ENCODE assay signal across 8 cellular contexts in the genomic region with DNA sequence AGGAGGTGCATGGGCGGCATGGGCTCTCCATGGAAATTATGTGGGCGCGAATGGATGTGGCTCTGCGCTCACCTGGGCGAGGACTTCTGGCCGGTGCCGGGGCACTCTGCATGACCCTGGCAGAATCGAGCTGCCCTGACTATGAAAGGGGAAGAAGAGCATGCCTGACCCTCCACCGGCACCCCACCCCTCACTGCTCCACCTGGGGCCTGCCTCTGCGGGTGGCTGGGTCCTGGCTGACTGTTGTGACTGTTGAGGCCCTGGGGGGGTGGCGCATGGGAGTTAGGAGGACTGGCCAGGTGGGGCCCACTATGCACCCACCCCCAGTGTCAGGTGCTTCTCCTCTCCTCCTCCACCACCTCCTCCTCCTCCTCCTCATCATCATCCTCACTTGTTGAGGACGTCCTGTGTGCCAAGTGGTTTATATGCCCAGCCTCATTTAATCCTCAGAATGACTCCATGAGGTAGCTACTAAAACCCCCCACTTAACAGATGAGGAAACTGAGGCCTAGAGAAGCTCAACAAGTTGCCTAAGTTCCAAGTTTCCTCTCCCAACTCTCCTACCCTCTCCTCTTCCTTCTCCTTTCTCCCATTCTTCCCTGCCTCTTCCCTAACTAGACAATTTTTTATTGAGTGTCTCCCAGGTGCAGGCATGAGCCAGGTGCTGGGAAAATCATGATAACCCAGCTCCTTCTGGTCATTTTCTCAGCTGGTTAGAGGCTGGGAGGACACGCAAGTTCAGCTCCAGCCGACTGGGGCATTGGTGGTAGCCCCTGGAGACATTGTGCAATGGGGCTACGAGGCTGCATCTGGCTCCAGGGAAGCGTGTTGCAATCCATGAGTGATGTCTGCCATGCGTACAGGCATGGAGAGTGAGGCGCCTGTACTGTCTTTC. TPM values are rescaled to one million over a fixed set of nuclear protein-coding genes. Genes with fewer than 3 reads are reported as not detected.
DNase-seq lines count a peak whose midpoint lies in the region; ATAC-seq and TF ChIP-seq lines count a peak whose summit lies in the region.

No MANE protein-coding gene starts in this region.

- H3K36me3 ChIP-seq in KMS-11 (ENCODE audit: insufficient read depth) (no peaks in the 10 kb centered on the region), ascending aorta (no peaks in the 10 kb centered on the region)

- no peak overlapping the region for H3K27ac ChIP-seq in KMS-11
- H3K27ac ChIP-seq in ascending aorta = peak overlapping the region; percentile 85 to 93

- intact Hi-C loops in ascending aorta (cut with DNase I) (loop anchor here (2.0 to 10.0 kb wide), 3 partner anchors 121 to 291 kb away; no protein-coding TSS in a partner anchor), lower leg skin (cut with DNase I; ENCODE audit: low total_unique reads) (no loop called here)

- peaks cover 16% of the 10 kb centered on the region for H3K27me3 Mint-ChIP-seq in activated T-cell treated with anti-CD3 and anti-CD28 coated beads, Interleukin-2, amount 50 U/mL, for 72 hours (ENCODE audit: low read depth)

- 71 to 76% methylated on average over 17 to 18 of the region's 18 CpGs for WGBS in lower leg skin, 2 donors

- H3K79me2 ChIP-seq in KMS-11 (ENCODE audit: insufficient read depth, low read depth) = no peaks in the 10 kb centered on the region

- H3K4me3 Mint-ChIP-seq in activated T-cell treated with anti-CD3 and anti-CD28 coated beads, Interleukin-2, amount 50 U/mL, for 72 hours = peak overlapping the region in 1 of 2 donors; percentile 77

- no peak for TF ChIP-seq CTCF in AG09309 (IDR thresholded peaks at IDR 0.05; ENCODE audit: control insufficient read depth, insufficient read depth, low read depth, low read length, missing control alignments)
- no peak for TF ChIP-seq CTCF in KMS-11 (conservative IDR thresholded peaks at IDR 0.05; ENCODE audit: low read depth, low read length)
- no peak for TF ChIP-seq CTCF in ascending aorta (IDR thresholded peaks at IDR 0.05)
- no peak for TF ChIP-seq CTCF in lower leg skin (IDR thresholded peaks at IDR 0.05)

- no peak overlapping the region for H3K4me3 ChIP-seq in AG09309 (ENCODE audit: control insufficient read depth, low read depth, low read length)
- no peak overlapping the region for H3K4me3 ChIP-seq in KMS-11 (IDR thresholded peaks at IDR 0.05; ENCODE audit: insufficient read depth, low read depth, low read length)
- H3K4me3 ChIP-seq in ascending aorta = peak overlapping the region in 1 of 2 donors; percentile 39
- H3K4me3 ChIP-seq in lower leg skin (ENCODE audit: low read depth, poor library complexity, severe bottlenecking) = no peak overlapping the region

- no peak overlapping the region for H2AFZ ChIP-seq in KMS-11 (ENCODE audit: low read depth)

- H3K27ac Mint-ChIP-seq in activated T-cell treated with anti-CD3 and anti-CD28 coated beads, Interleukin-2, amount 50 U/mL, for 72 hours = no peak overlapping the region

- ATAC-seq in activated T-cell treated with anti-CD3 and anti-CD28 coated beads, Interleukin-2, amount 50 U/mL, for 72 hours (replicated peaks in 1 of 2) = no peak
- no peak for ATAC-seq in GM21528 (IDR thresholded peaks at IDR 0.05; ENCODE audit: low FRiP score, unreplicated experiment)

- H4K20me1 ChIP-seq in KMS-11 (ENCODE audit: insufficient read depth) = no peaks in the 10 kb centered on the region

- H3K36me3 Mint-ChIP-seq in activated T-cell treated with anti-CD3 and anti-CD28 coated beads, Interleukin-2, amount 50 U/mL, for 72 hours (ENCODE audit: insufficient read depth in 2 of 2) = no peaks in the 10 kb centered on the region

- H3K4me1 ChIP-seq in KMS-11 (ENCODE audit: low read depth, poor library complexity, severe bottlenecking) (peaks cover 25% of the 10 kb centered on the region), ascending aorta (peaks cover 18 to 31% of the 10 kb centered on the region in 2 donors)

- H3K4me1 Mint-ChIP-seq in activated T-cell treated with anti-CD3 and anti-CD28 coated beads, Interleukin-2, amount 50 U/mL, for 72 hours (ENCODE audit: low read depth) = peaks cover 40% of the 10 kb centered on the region

- DNase-seq in AG09309 (ENCODE audit: low read depth) (peak; percentile 79), ascending aorta (ENCODE audit: low spot score in 2 of 2) (peak in 1 of 2 donors; percentile 85), lower leg skin (ENCODE audit: low spot score in 2 of 2) (peak; percentile 70 to 94), NCI-H1436 treated with DMSO at 0.1 percent for 48 hours (lab: John Stamatoyannopoulos, UW) (no peak), iPS-NIHi11 (ENCODE audit: low spot score) (no peak)
- DNase-seq in activated T-cell treated with anti-CD3 and anti-CD28 coated beads, Interleukin-2, amount 50 U/mL, for 72 hours = no peak

- no peak overlapping the region for H3K9ac ChIP-seq in KMS-11

- H3K4me2 ChIP-seq in KMS-11 = peak overlapping the region; percentile 87; the same call in 1 of the 2 replicates

- no peak for TF ChIP-seq POLR2A in lower leg skin (IDR thresholded peaks at IDR 0.05)

- H3K9me3 ChIP-seq in ascending aorta = no peaks in the 10 kb centered on the region

- no peaks in the 10 kb centered on the region for H3K9me3 Mint-ChIP-seq in activated T-cell treated with anti-CD3 and anti-CD28 coated beads, Interleukin-2, amount 50 U/mL, for 72 hours

- peaks cover 2% of the 10 kb centered on the region; the same call in 1 of the 2 replicates for H3K27me3 ChIP-seq in KMS-11 (ENCODE audit: insufficient read depth, low read depth)
- no peaks in the 10 kb centered on the region for H3K27me3 ChIP-seq in ascending aorta

RNA-seq across cellular contexts. Expression of a gene that starts 2.3 kb away (rescaled TPM):
- total RNA-seq in ascending aorta (not detected), lower leg skin (10 to 100 TPM; 13.9 to 32.9 (median 25.8) TPM)
- total RNA-seq in activated T-cell treated with anti-CD3 and anti-CD28 coated beads, Interleukin-2, amount 50 U/mL, for 72 hours = under 1 TPM; 0.42 to 0.67 TPM

Comparison
In these comparisons a context has a peak if more than half of its experiments do, and no peak if none do; other contexts are left out.
1. DNase-seq: peak in AG09309 (single experiment) and lower leg skin (2 of 2); none in activated T-cell treated with anti-CD3 and anti-CD28 coated beads, Interleukin-2, amount 50 U/mL, for 72 hours (0 of 2), NCI-H1436 treated with DMSO at 0.1 percent for 48 hours (single experiment) and iPS-NIHi11 (single experiment).
2. RNA of a gene that starts 2.3 kb away (total RNA-seq): 13.9 to 32.9 TPM in lower leg skin; 0.42 to 0.67 TPM in activated T-cell treated with anti-CD3 and anti-CD28 coated beads, Interleukin-2, amount 50 U/mL, for 72 hours and not detected in ascending aorta (single experiment); every median in the first group is over 4 times any median in the second.